Comparison of ENCODE assay signal across 12 cellular contexts in genomic region chr6:28393912-28394662, GRCh38. TPM values are rescaled to one million over a fixed set of nuclear protein-coding genes. Genes with fewer than 3 reads are reported as not detected.
A peak's percentile ranks its signal among the peaks of the same experiment; 100 is the strongest.
DNase-seq lines count a peak whose midpoint lies in the region; ATAC-seq and TF ChIP-seq lines count a peak whose summit lies in the region.
"Had no signal": no experiment of that assay in that cellular context is flagged by ENCODE, and none has a peak within 500 bp of the region (broad histone marks: within the 10 kb centered on the region; RNA-seq: fewer than 3 reads in every experiment).

No MANE protein-coding gene starts in this region.

- H3K27me3 ChIP-seq in cardiac muscle cell: no peaks in the 10 kb centered on the region
- no peaks in the 10 kb centered on the region for H3K27me3 ChIP-seq in RWPE2 (ENCODE audit: insufficient read depth, poor library complexity, severe bottlenecking)
- no peaks in the 10 kb centered on the region for H3K27me3 ChIP-seq in esophagus muscularis mucosa
- H3K27me3 ChIP-seq in ovary: no peaks in the 10 kb centered on the region

- no peak for ATAC-seq in left ventricle myocardium superior
- no peak for ATAC-seq in RWPE2 (ENCODE audit: low read depth)
- no peak for ATAC-seq in HG02840 (IDR thresholded peaks at IDR 0.05; ENCODE audit: low FRiP score, unreplicated experiment)
- ATAC-seq: stimulated activated effector memory CD8-positive, alpha-beta T cell treated with anti-CD3 and anti-CD28 coated beads, Interleukin-12 subunit alpha, Interleukin-12 subunit beta, amount 100 ng/mL, for 72 hours had no signal

- H3K9me3 ChIP-seq in cardiac muscle cell (ENCODE audit: low read depth) (no peaks in the 10 kb centered on the region), RWPE2 (ENCODE audit: severe bottlenecking) (no peaks in the 10 kb centered on the region), esophagus muscularis mucosa (no peaks in the 10 kb centered on the region), ovary (peaks cover 0 to 5% of the 10 kb centered on the region in 2 donors)

- peaks cover 37% of the 10 kb centered on the region for H3K36me3 ChIP-seq in cardiac muscle cell
- H3K36me3 ChIP-seq in RWPE2 (ENCODE audit: low read depth): peaks cover 84% of the 10 kb centered on the region
- H3K36me3 ChIP-seq in esophagus muscularis mucosa: peaks cover 31 to 66% (median 51%) of the 10 kb centered on the region in 4 donors
- no peaks in the 10 kb centered on the region for H3K36me3 ChIP-seq in ovary

- intact Hi-C loops in left ventricle myocardium superior (cut with micrococcal nuclease): no loop called here
- intact Hi-C loops in esophagus muscularis mucosa (cut with DNase I): no loop called here
- intact Hi-C loops in ovary (cut with DNase I): no loop called here

- no peak overlapping the region for H3K4me3 ChIP-seq in cardiac muscle cell
- no peak overlapping the region for H3K4me3 ChIP-seq in RWPE2 (ENCODE audit: severe bottlenecking)
- no peak overlapping the region for H3K4me3 ChIP-seq in fibroblast of villous mesenchyme (ENCODE audit: low read depth, low read length)
- no peak overlapping the region for H3K4me3 ChIP-seq in esophagus muscularis mucosa
- no peak overlapping the region for H3K4me3 ChIP-seq in ovary
- H3K4me3 ChIP-seq: skin epidermis had no signal

- H3K27ac ChIP-seq in cardiac muscle cell (no peak overlapping the region), RWPE2 (ENCODE audit: poor library complexity, severe bottlenecking) (no peak overlapping the region), esophagus muscularis mucosa (replicated peaks in 1 of 4) (no peak overlapping the region), ovary (no peak overlapping the region)
- H3K27ac ChIP-seq: skin epidermis had no signal

- 91% methylated on average over 5 of the region's 5 CpGs for WGBS in esophagus muscularis mucosa
- 69 to 87% (median 72%) methylated on average over 5 of the region's 5 CpGs for WGBS in ovary, 3 donors

- H3K4me1 ChIP-seq in cardiac muscle cell (ENCODE audit: low read depth): peaks cover 6% of the 10 kb centered on the region
- peaks cover 16% of the 10 kb centered on the region for H3K4me1 ChIP-seq in RWPE2 (ENCODE audit: insufficient read depth, poor library complexity, severe bottlenecking)
- H3K4me1 ChIP-seq in esophagus muscularis mucosa: peaks cover 12 to 39% (median 31%) of the 10 kb centered on the region in 4 donors
- peaks cover 5% of the 10 kb centered on the region for H3K4me1 ChIP-seq in ovary (ENCODE audit: insufficient read depth)

- TF ChIP-seq POLR2A in esophagus muscularis mucosa (IDR thresholded peaks at IDR 0.05; ENCODE audit: low read depth) (no peak), ovary (IDR thresholded peaks at IDR 0.05) (no peak)

- TF ChIP-seq CTCF in cardiac muscle cell (IDR thresholded peaks at IDR 0.05; ENCODE audit: low read depth, low read length): peak; percentile 31
- peak; percentile 53 for TF ChIP-seq CTCF in RWPE2 (IDR thresholded peaks at IDR 0.05; ENCODE audit: poor library complexity, severe bottlenecking)
- TF ChIP-seq CTCF in fibroblast of villous mesenchyme (IDR thresholded peaks at IDR 0.05; ENCODE audit: insufficient read depth, low read depth, low read length): peak; percentile 37
- TF ChIP-seq CTCF in esophagus muscularis mucosa (IDR thresholded peaks at IDR 0.05): no peak
- no peak for TF ChIP-seq CTCF in ovary (IDR thresholded peaks at IDR 0.05)

- no peak for TF ChIP-seq EP300 in esophagus muscularis mucosa (IDR thresholded peaks at IDR 0.05)
- TF ChIP-seq EP300 in ovary (IDR thresholded peaks at IDR 0.05): no peak

- peak; percentile 10 to 19 for DNase-seq in cardiac muscle cell (ENCODE audit: low read depth in 1 of 2, low spot score in 1 of 2)
- DNase-seq in left ventricle myocardium superior: no peak
- no peak for DNase-seq in RWPE2 (ENCODE audit: low spot score)
- peak; percentile 7 for DNase-seq in fibroblast of villous mesenchyme (ENCODE audit: low read depth)
- no peak for DNase-seq in esophagus muscularis mucosa (ENCODE audit: extremely low spot score)
- no peak for DNase-seq in HPDE6-E6E7 (ENCODE audit: extremely low spot score)
- DNase-seq in ovary: no peak
- DNase-seq: CD4-positive, CD25-positive, alpha-beta regulatory T cell; cortex of kidney had no signal

RNA-seq across cellular contexts. Expression of gene ZSCAN12, which starts 5.5 kb away (rescaled TPM):
- 7.6 and 12.0 TPM in 2 replicates for total RNA-seq in cardiac muscle cell
- 7.0 and 7.3 TPM in 2 replicates for polyA plus RNA-seq in cardiac muscle cell
- 1.9 TPM for total RNA-seq in left ventricle myocardium superior
- 6.9 and 8.1 TPM in 2 replicates for total RNA-seq in fibroblast of villous mesenchyme
- total RNA-seq in esophagus muscularis mucosa: 1 to 10 TPM; 4.0 to 5.7 (median 4.6) TPM
- 10 to 100 TPM in 2 of 7 donors, 1 to 10 TPM in 5; 3.0 to 11.4 (median 7.4) TPM for total RNA-seq in ovary
- polyA plus RNA-seq in ovary: 1 to 10 TPM; 4.4 to 5.4 TPM

RNA-seq across cellular contexts. Expression of gene ZKSCAN3, which starts 44.3 kb away (rescaled TPM):
- total RNA-seq in cardiac muscle cell (11.2 and 13.3 TPM in 2 replicates), left ventricle myocardium superior (4.7 TPM), fibroblast of villous mesenchyme (3.2 and 4.7 TPM in 2 replicates), esophagus muscularis mucosa (10 to 100 TPM in 1 of 4 donors, 1 to 10 TPM in 3; 2.8 to 10.4 (median 6.4) TPM), ovary (1 to 10 TPM; 2.6 to 8.2 (median 7.2) TPM)
- polyA plus RNA-seq in cardiac muscle cell (7.2 and 7.8 TPM in 2 replicates), ovary (1 to 10 TPM; 2.0 to 5.0 TPM)

RNA-seq across cellular contexts. Expression of gene ZSCAN23, which starts 49.2 kb away (rescaled TPM):
- total RNA-seq in cardiac muscle cell: 6.9 and 11.3 TPM in 2 replicates
- polyA plus RNA-seq in cardiac muscle cell: 0.90 and 4.9 TPM in 2 replicates
- 1.2 TPM for total RNA-seq in left ventricle myocardium superior
- total RNA-seq in fibroblast of villous mesenchyme: 4.3 and 9.0 TPM in 2 replicates
- total RNA-seq in esophagus muscularis mucosa: 1 to 10 TPM; 1.0 to 2.9 (median 2.1) TPM
- 1 to 10 TPM; 3.0 to 6.8 (median 4.7) TPM for total RNA-seq in ovary
- polyA plus RNA-seq in ovary: 1 to 10 TPM; 2.0 to 2.3 TPM

RNA-seq across cellular contexts. Expression of gene ZSCAN31, which starts 58.1 kb away (rescaled TPM):
- total RNA-seq in cardiac muscle cell (5.0 and 8.1 TPM in 2 replicates), left ventricle myocardium superior (8.6 TPM), fibroblast of villous mesenchyme (3.5 and 3.9 TPM in 2 replicates), esophagus muscularis mucosa (10 to 100 TPM; 13.1 to 39.1 (median 24.1) TPM), ovary (10 to 100 TPM; 14.1 to 40.1 (median 21.9) TPM)
- polyA plus RNA-seq in cardiac muscle cell (3.8 and 6.8 TPM in 2 replicates), ovary (10 to 100 TPM; 12.1 to 20.8 TPM)

Comparison
In these comparisons a context has a peak if more than half of its experiments do, and no peak if none do; other contexts are left out.
1. DNase-seq: peak in cardiac muscle cell (2 of 2) and fibroblast of villous mesenchyme (single experiment); none in left ventricle myocardium superior (single experiment), RWPE2 (single experiment), esophagus muscularis mucosa (single experiment), HPDE6-E6E7 (single experiment) and ovary (0 of 5).
2. CTCF ChIP-seq: peak in cardiac muscle cell (single experiment), RWPE2 (single experiment) and fibroblast of villous mesenchyme (single experiment); none in esophagus muscularis mucosa (0 of 3) and ovary (0 of 3).